In the genomic region with DNA sequence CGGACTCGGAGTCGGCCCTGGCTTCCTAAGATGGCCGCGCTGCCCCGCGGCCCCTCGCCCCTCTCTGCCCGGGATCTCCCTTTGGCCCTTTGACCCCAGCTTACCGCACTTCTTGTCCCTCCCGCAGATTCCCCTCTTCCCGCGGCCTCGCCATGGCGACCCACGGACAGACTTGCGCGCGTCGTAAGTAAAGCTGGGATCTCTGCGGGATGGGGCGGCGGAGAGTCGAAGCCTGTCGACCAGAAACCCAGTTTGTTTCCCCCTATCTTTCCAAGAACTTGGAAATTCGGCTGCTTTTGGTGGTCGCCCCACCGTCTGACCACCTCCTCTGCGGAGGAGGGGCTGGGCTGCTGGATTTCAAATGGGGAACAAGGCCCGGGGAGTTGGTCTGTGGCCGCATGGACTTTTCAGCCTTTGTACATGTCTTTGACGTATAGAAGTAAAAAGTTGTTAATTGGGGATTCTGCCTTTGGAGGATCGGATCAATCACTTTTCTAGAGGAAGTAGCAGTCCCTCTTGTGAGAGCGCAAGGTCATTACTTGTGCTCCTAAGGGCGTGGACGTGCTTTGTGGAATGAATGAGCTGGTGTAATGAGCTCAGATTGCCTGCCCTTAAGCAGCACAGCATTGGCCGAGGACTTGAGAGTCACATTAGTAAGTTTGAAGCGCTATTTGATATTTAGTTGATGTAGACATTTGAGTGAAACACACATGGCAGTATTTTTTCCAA, we compare ENCODE assay signal across 8 cellular contexts. TPM values are rescaled to one million over a fixed set of nuclear protein-coding genes. Genes with fewer than 3 reads are reported as not detected.
A peak's percentile ranks its signal among the peaks of the same experiment; 100 is the strongest.
DNase-seq lines count a peak whose midpoint lies in the region; ATAC-seq and TF ChIP-seq lines count a peak whose summit lies in the region.

No MANE protein-coding gene starts in this region.

- peak overlapping the region; percentile 99 for H3K27ac ChIP-seq in CD8-positive, alpha-beta T cell (ENCODE audit: low read depth, low read length)
- H3K27ac ChIP-seq in dorsolateral prefrontal cortex (peak overlapping the region; percentile 93 to 100 (median 99)), mesodermal cell (ENCODE audit: low read depth, low read length, severe bottlenecking) (peak overlapping the region; percentile 99), transverse colon (peak overlapping the region; percentile 96 to 98 (median 97))

- no peaks in the 10 kb centered on the region for H3K27me3 Mint-ChIP-seq in CD8-positive, alpha-beta T cell (ENCODE audit: low read depth)
- no peaks in the 10 kb centered on the region for H3K27me3 Mint-ChIP-seq in T-cell

- peaks cover 28% of the 10 kb centered on the region for H3K4me1 ChIP-seq in CD8-positive, alpha-beta T cell (ENCODE audit: insufficient read depth, low read length)
- H3K4me1 ChIP-seq in mesodermal cell (ENCODE audit: control insufficient read depth, insufficient read depth, low read length, poor library complexity, severe bottlenecking) (peaks cover 39% of the 10 kb centered on the region), transverse colon (peaks cover 14 to 38% (median 22%) of the 10 kb centered on the region in 4 donors)

- TF ChIP-seq CTCF in CD8-positive, alpha-beta T cell (IDR thresholded peaks at IDR 0.05) = no peak
- TF ChIP-seq CTCF in HFF-Myc (IDR thresholded peaks at IDR 0.05; ENCODE audit: low read depth, low read length, missing control alignments) (no peak), dorsolateral prefrontal cortex (IDR thresholded peaks at IDR 0.05 in 54 of 56, conservative IDR thresholded peaks at IDR 0.05 in 2 of 56; ENCODE audit: low read depth in 1 of 56, partially characterized antibody in 56 of 56) (peak in 3 of 56 donors; percentile 2 to 3 (median 3)), transverse colon (IDR thresholded peaks at IDR 0.05) (peak in 1 of 5 experiments; percentile 12)

- WGBS in mesodermal cell (ENCODE audit: insufficient coverage in 2 of 2), 2 experiments = 0% methylated on average over 19 to 24 of the region's 38 CpGs
- 0% methylated on average over 6 to 36 of the region's 38 CpGs for WGBS in transverse colon (ENCODE audit: low coverage in 1 of 2), 2 donors

- H3K4me3 ChIP-seq in CD8-positive, alpha-beta T cell (ENCODE audit: low read depth, low read length) = peak overlapping the region; percentile 90
- H3K4me3 ChIP-seq in HFF-Myc (replicated peaks; ENCODE audit: low read depth, low read length) = peak overlapping the region; percentile 76
- peak overlapping the region; percentile 68 to 100 (median 96) for H3K4me3 ChIP-seq in dorsolateral prefrontal cortex
- H3K4me3 ChIP-seq in mesodermal cell (ENCODE audit: extremely low read depth, insufficient read depth, low read length, poor library complexity, severe bottlenecking) = peak overlapping the region; percentile 97
- peak overlapping the region; percentile 59 to 96 (median 82) for H3K4me3 ChIP-seq in transverse colon

- in situ Hi-C loops in transverse colon (cut with MboI; ENCODE audit: low pct_ligation_motif_present in 1 of 4, low pct_unique_long_range_greater_than_20kb in 1 of 4, low sequenced_read_pairs in 3 of 4) = no loop called here

- peaks cover 31% of the 10 kb centered on the region for H3K4me1 Mint-ChIP-seq in CD8-positive, alpha-beta T cell (ENCODE audit: low read depth)
- H3K4me1 Mint-ChIP-seq in T-cell = peaks cover 36 to 38% (median 38%) of the 10 kb centered on the region in 3 donors

- no peaks in the 10 kb centered on the region for H3K9me3 ChIP-seq in CD8-positive, alpha-beta T cell (ENCODE audit: low read length)
- no peaks in the 10 kb centered on the region for H3K9me3 ChIP-seq in mesodermal cell (ENCODE audit: control insufficient read depth, low read length)
- no peaks in the 10 kb centered on the region for H3K9me3 ChIP-seq in transverse colon

- H3K36me3 Mint-ChIP-seq in CD8-positive, alpha-beta T cell = peaks cover 39% of the 10 kb centered on the region
- H3K36me3 Mint-ChIP-seq in T-cell = peaks cover 24% of the 10 kb centered on the region

- no peak for TF ChIP-seq EP300 in transverse colon (IDR thresholded peaks at IDR 0.05; ENCODE audit: low read depth)

- intact Hi-C loops in CD8-positive, alpha-beta T cell (cut with DNase I, micrococcal nuclease) = no loop called here
- intact Hi-C loops in dorsolateral prefrontal cortex (cut with DNase I) = loop anchor here (2.0 to 5.0 kb wide), 3 partner anchors 22 to 384 kb away; a partner anchor contains a TSS
- intact Hi-C loops in transverse colon (cut with DNase I; ENCODE audit: low total_unique reads) = no loop called here
- intact Hi-C loops in posterior vena cava (cut with DNase I) = no loop called here

- DNase-seq in CD8-positive, alpha-beta T cell = peak in 2 of 7 experiments; percentile 8 to 31
- DNase-seq in HFF-Myc (ENCODE audit: extremely low read depth, low read depth) (no peak), T-cell (peak in 4 of 34 experiments; percentile 5 to 16 (median 6)), dorsolateral prefrontal cortex (no peak), transverse colon (peak; percentile 64), posterior vena cava (ENCODE audit: low spot score) (no peak)

- CTCF ChIA-PET in CD8-positive, alpha-beta T cell (lab: Charles Lee) = interaction anchor here (0.8 to 8.4 kb wide), 8 partner anchors 14 to 33 kb away, joined by 3 to 115 read pairs (median 4); a partner anchor contains a TSS
- CTCF ChIA-PET in T-cell (lab: Charles Lee) = interaction anchor here (0.6 to 5.0 kb wide), 10 partner anchors 13 to 1269 kb away, joined by 3 to 74 read pairs (median 4); a partner anchor contains a TSS

- peaks cover 19% of the 10 kb centered on the region for H3K36me3 ChIP-seq in CD8-positive, alpha-beta T cell (ENCODE audit: insufficient read depth, low read length)
- H3K36me3 ChIP-seq in mesodermal cell (ENCODE audit: control insufficient read depth, insufficient read depth, low read length) = peaks cover 46% of the 10 kb centered on the region
- peaks cover 0 to 39% (median 18%) of the 10 kb centered on the region in 4 donors for H3K36me3 ChIP-seq in transverse colon

- peak overlapping the region; percentile 100 for H3K27ac Mint-ChIP-seq in CD8-positive, alpha-beta T cell
- H3K27ac Mint-ChIP-seq in T-cell = peak overlapping the region; percentile 81 to 100

- peak overlapping the region; percentile 97 for H3K4me3 Mint-ChIP-seq in CD8-positive, alpha-beta T cell
- peak overlapping the region; percentile 90 to 100 (median 98) for H3K4me3 Mint-ChIP-seq in T-cell

- no peak for ATAC-seq in CD8-positive, alpha-beta T cell
- no peak for ATAC-seq in T-cell (replicated peaks in 1 of 4)
- no peak for ATAC-seq in GM21723 (IDR thresholded peaks at IDR 0.05; ENCODE audit: unreplicated experiment)

- TF ChIP-seq POLR2A in transverse colon (IDR thresholded peaks at IDR 0.05) = peak; percentile 11

- H3K9me3 Mint-ChIP-seq in CD8-positive, alpha-beta T cell = no peaks in the 10 kb centered on the region
- no peaks in the 10 kb centered on the region for H3K9me3 Mint-ChIP-seq in T-cell

- POLR2A ChIA-PET in CD8-positive, alpha-beta T cell (lab: Charles Lee) = interaction anchor here (0.6 to 4.0 kb wide), 7 partner anchors 15 to 1465 kb away, joined by 3 to 55 read pairs (median 11); a partner anchor contains a TSS
- POLR2A ChIA-PET in T-cell (lab: Charles Lee) = interaction anchor here (0.5 to 2.1 kb wide), 18 partner anchors 11 to 1466 kb away, joined by 3 to 9 read pairs (median 4); a partner anchor contains a TSS

- no peaks in the 10 kb centered on the region for H3K27me3 ChIP-seq in CD8-positive, alpha-beta T cell (ENCODE audit: insufficient read depth, low read length)
- H3K27me3 ChIP-seq in dorsolateral prefrontal cortex = no peaks in the 10 kb centered on the region
- no peaks in the 10 kb centered on the region for H3K27me3 ChIP-seq in transverse colon

RNA-seq across cellular contexts. Expression of a gene that starts 0.6 kb away (rescaled TPM):
- total RNA-seq in CD8-positive, alpha-beta T cell = 100 to 1,000 TPM; 184 to 187 TPM
- total RNA-seq in T-cell (100 to 1,000 TPM in 2 of 5 donors, 10 to 100 TPM in 3; 82.8 to 111 (median 86.8) TPM), dorsolateral prefrontal cortex (100 to 1,000 TPM; 100 to 208 (median 160) TPM), transverse colon (100 to 1,000 TPM in 3 of 4 donors, 10 to 100 TPM in 1; 52.1 to 234 (median 149) TPM), posterior vena cava (100 to 1,000 TPM; 115 to 146 TPM)
- polyA plus RNA-seq in mesodermal cell (2013, experiment 1 of 2) = 260 TPM
- 260 TPM for polyA plus RNA-seq in mesodermal cell (2013, experiment 2 of 2)

RNA-seq across cellular contexts. Expression of a gene that starts 24.6 kb away (rescaled TPM):
- 1 to 10 TPM; 7.6 to 7.9 TPM for total RNA-seq in CD8-positive, alpha-beta T cell
- total RNA-seq in T-cell = 10 to 100 TPM; 11.2 to 39.0 (median 33.8) TPM
- total RNA-seq in dorsolateral prefrontal cortex = 10 to 100 TPM in 65 of 120 experiments, 1 to 10 TPM in 55; 3.0 to 19.0 (median 10.2) TPM
- polyA plus RNA-seq in mesodermal cell (2013, experiment 1 of 2) = 6.7 TPM
- 5.2 TPM for polyA plus RNA-seq in mesodermal cell (2013, experiment 2 of 2)
- 100 to 1,000 TPM in 3 of 4 donors, 10 to 100 TPM in 1; 90.7 to 761 (median 173) TPM for total RNA-seq in transverse colon
- 10 to 100 TPM in 1 of 2 donors, 1 to 10 TPM in 1; 10.0 to 18.1 TPM for total RNA-seq in posterior vena cava

Comparison
In these comparisons a context has a peak if more than half of its experiments do, and no peak if none do; other contexts are left out.
1. intact Hi-C loops: an anchor here in dorsolateral prefrontal cortex (2.0 to 5.0 kb wide); none called in CD8-positive, alpha-beta T cell, transverse colon and posterior vena cava.